In genomic region chr9:89874351-89875321, GRCh38 we compare ENCODE assay signal across 11 cellular contexts.
DNase-seq lines count a peak whose midpoint lies in the region; ATAC-seq and TF ChIP-seq lines count a peak whose summit lies in the region.
"Had no signal": no experiment of that assay in that cellular context is flagged by ENCODE, and none has a peak within 500 bp of the region (broad histone marks: within the 10 kb centered on the region; RNA-seq: fewer than 3 reads in every experiment).

No MANE protein-coding gene starts in this region.

- H3K9me3 Mint-ChIP-seq in stimulated activated effector memory CD8-positive, alpha-beta T cell treated with anti-CD3 and anti-CD28 coated beads, Interleukin-12 subunit alpha, Interleukin-12 subunit beta, amount 100 ng/mL, for 72 hours = no peaks in the 10 kb centered on the region

- in situ Hi-C loops in brain microvascular endothelial cell (cut with HindIII; ENCODE audit: low pct_ligation_motif_present, low sequenced_read_pairs) = no loop called here

- TF ChIP-seq CTCF in brain microvascular endothelial cell (IDR thresholded peaks at IDR 0.05; ENCODE audit: low read depth, low read length, missing control alignments) = no peak

- DNase-seq in NCI-H1105 treated with DMSO at 0.1 percent for 48 hours (lab: John Stamatoyannopoulos, UW) (peak; percentile 68), SHP77 (lab: John Stamatoyannopoulos, UW) (peak; percentile 50 to 64), islet precursor cell (peak; percentile 63), brain microvascular endothelial cell (no peak)
- no peak for DNase-seq in stimulated activated effector memory CD8-positive, alpha-beta T cell treated with anti-CD3 and anti-CD28 coated beads, Interleukin-12 subunit alpha, Interleukin-12 subunit beta, amount 100 ng/mL, for 72 hours (ENCODE audit: low spot score in 2 of 2)
- no peak for DNase-seq in stimulated activated CD4-positive, alpha-beta T cell treated with anti-CD3 and anti-CD28 coated beads, Interleukin-1b, Interleukin-23, amount 100 ng/mL, for 48 hours
- DNase-seq in activated naive CD4-positive, alpha-beta T cell (lab: John Stamatoyannopoulos, UW) = no peak
- DNase-seq: GDM1; MM.1S; stimulated activated naive CD8-positive, alpha-beta T cell treated with anti-CD3 and anti-CD28 coated beads, Interleukin-15, Interleukin-2, amounts not matched to agents 100 U/mL and 50 U/mL, for 24 hours had no signal

- no peaks in the 10 kb centered on the region for H3K36me3 Mint-ChIP-seq in stimulated activated effector memory CD8-positive, alpha-beta T cell treated with anti-CD3 and anti-CD28 coated beads, Interleukin-12 subunit alpha, Interleukin-12 subunit beta, amount 100 ng/mL, for 72 hours

- no peak overlapping the region for H3K4me3 Mint-ChIP-seq in stimulated activated effector memory CD8-positive, alpha-beta T cell treated with anti-CD3 and anti-CD28 coated beads, Interleukin-12 subunit alpha, Interleukin-12 subunit beta, amount 100 ng/mL, for 72 hours

- H3K27ac Mint-ChIP-seq in stimulated activated effector memory CD8-positive, alpha-beta T cell treated with anti-CD3 and anti-CD28 coated beads, Interleukin-12 subunit alpha, Interleukin-12 subunit beta, amount 100 ng/mL, for 72 hours = peak overlapping the region; percentile 23

- no peak for ATAC-seq in stimulated activated effector memory CD8-positive, alpha-beta T cell treated with anti-CD3 and anti-CD28 coated beads, Interleukin-12 subunit alpha, Interleukin-12 subunit beta, amount 100 ng/mL, for 72 hours
- ATAC-seq: stimulated activated naive CD8-positive, alpha-beta T cell treated with anti-CD3 and anti-CD28 coated beads, Interleukin-15, Interleukin-2, amounts not matched to agents 100 U/mL and 50 U/mL, for 24 hours had no signal

- H3K27me3 ChIP-seq in brain microvascular endothelial cell (replicated peaks) = no peaks in the 10 kb centered on the region

- no peaks in the 10 kb centered on the region for H3K4me1 Mint-ChIP-seq in stimulated activated effector memory CD8-positive, alpha-beta T cell treated with anti-CD3 and anti-CD28 coated beads, Interleukin-12 subunit alpha, Interleukin-12 subunit beta, amount 100 ng/mL, for 72 hours

- H3K27ac ChIP-seq in brain microvascular endothelial cell = no peak overlapping the region

- H3K36me3 ChIP-seq in brain microvascular endothelial cell (replicated peaks) = no peaks in the 10 kb centered on the region

- H3K4me3 ChIP-seq in brain microvascular endothelial cell (ENCODE audit: low read depth, low read length) = no peak overlapping the region
- H3K4me3 ChIP-seq: skin epidermis had no signal

Comparison
In these comparisons a context has a peak if more than half of its experiments do, and no peak if none do; other contexts are left out.
1. DNase-seq: peak in NCI-H1105 treated with DMSO at 0.1 percent for 48 hours (single experiment), SHP77 (2 of 2) and islet precursor cell (single experiment); none in stimulated activated effector memory CD8-positive, alpha-beta T cell treated with anti-CD3 and anti-CD28 coated beads, Interleukin-12 subunit alpha, Interleukin-12 subunit beta, amount 100 ng/mL, for 72 hours (0 of 2), stimulated activated CD4-positive, alpha-beta T cell treated with anti-CD3 and anti-CD28 coated beads, Interleukin-1b, Interleukin-23, amount 100 ng/mL, for 48 hours (single experiment), brain microvascular endothelial cell (single experiment) and activated naive CD4-positive, alpha-beta T cell (0 of 4).